Comparison of ENCODE assay signal across 17 cellular contexts in genomic region chr5:124669300-124669648, GRCh38.
"Had no signal": no experiment of that assay in that cellular context is flagged by ENCODE, and none has a peak within 500 bp of the region (broad histone marks: within the 10 kb centered on the region; RNA-seq: fewer than 3 reads in every experiment).

No MANE protein-coding gene starts in this region.

- H3K27me3 ChIP-seq: adrenal gland, dorsolateral prefrontal cortex, tibial nerve, vagina had no signal

- H3K36me3 ChIP-seq: adrenal gland, tibial nerve, vagina had no signal

- H3K9me3 ChIP-seq: adrenal gland, tibial nerve, vagina had no signal

- H3K27ac ChIP-seq: adrenal gland, vagina, VCaP had no signal

- DNase-seq: activated CD4-positive, alpha-beta T cell treated with anti-CD3 and anti-CD28 coated beads for 36 hours; activated CD4-positive, alpha-beta T cell treated with anti-CD3 and anti-CD28 coated beads, Interleukin-2, amount 50 U/mL, for 48 hours; activated gamma-delta T cell treated with Interleukin-2 at 50 U/mL for 16 hours; activated T-cell treated with anti-CD3 and anti-CD28 coated beads for 4 hours; adrenal gland; dorsolateral prefrontal cortex; hippocampal formation; islet precursor cell; left colon; midbrain; stimulated activated naive CD4-positive, alpha-beta T cell treated with Interleukin-2 at 50 U/mL for 16 hours; SW 1271; T-helper 2 cell had no signal

- H3K4me3 ChIP-seq: adrenal gland, dorsolateral prefrontal cortex, tibial nerve, vagina had no signal

- ATAC-seq: activated CD4-positive, alpha-beta T cell treated with anti-CD3 and anti-CD28 coated beads for 36 hours; activated naive CD4-positive, alpha-beta T cell treated with anti-CD3 and anti-CD28 coated beads, Interleukin-2, amount 50 U/mL, for 72 hours had no signal
